In the genomic region with DNA sequence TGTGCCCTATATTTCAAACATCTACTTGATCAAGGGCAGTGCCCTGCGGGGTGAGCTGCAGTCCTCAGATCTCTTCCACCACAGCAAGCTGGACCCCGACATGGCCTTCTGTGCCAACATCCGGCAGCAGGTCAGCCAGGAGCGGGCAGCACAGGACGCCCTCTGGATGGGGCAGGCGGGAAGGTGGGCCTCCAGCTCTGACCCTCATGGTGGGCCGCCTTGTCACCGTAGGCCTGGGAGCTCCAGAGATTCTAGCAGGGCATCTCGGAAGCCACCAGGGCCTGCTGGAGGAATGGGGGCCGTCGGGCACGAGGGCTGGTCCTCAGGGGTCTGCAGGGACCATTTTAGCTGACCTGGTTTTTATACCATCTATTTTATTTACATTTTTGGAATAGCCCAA, we compare ENCODE assay signal across 1 cellular context.
TF ChIP-seq lines count a peak whose summit lies in the region.

No MANE protein-coding gene starts in this region.

TF ChIP-seq in IMR-90, 13 proteins besides CTCF, POLR2A, EP300 and RAD21:
- TF ChIP-seq, protein P1, sequence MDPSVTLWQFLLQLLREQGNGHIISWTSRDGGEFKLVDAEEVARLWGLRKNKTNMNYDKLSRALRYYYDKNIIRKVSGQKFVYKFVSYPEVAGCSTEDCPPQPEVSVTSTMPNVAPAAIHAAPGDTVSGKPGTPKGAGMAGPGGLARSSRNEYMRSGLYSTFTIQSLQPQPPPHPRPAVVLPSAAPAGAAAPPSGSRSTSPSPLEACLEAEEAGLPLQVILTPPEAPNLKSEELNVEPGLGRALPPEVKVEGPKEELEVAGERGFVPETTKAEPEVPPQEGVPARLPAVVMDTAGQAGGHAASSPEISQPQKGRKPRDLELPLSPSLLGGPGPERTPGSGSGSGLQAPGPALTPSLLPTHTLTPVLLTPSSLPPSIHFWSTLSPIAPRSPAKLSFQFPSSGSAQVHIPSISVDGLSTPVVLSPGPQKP (IDR thresholded peaks at IDR 0.05; ENCODE audit: borderline replicate concordance, low read depth, low read length) = no peak
- TF ChIP-seq MXI1 (IDR thresholded peaks at IDR 0.05; ENCODE audit: borderline replicate concordance, low read depth, low read length) (no peak), MAZ (IDR thresholded peaks at IDR 0.05; ENCODE audit: borderline replicate concordance, low read depth, low read length) (no peak), RCOR1 (IDR thresholded peaks at IDR 0.05; ENCODE audit: insufficient replicate concordance, low read length) (no peak), MAFK (IDR thresholded peaks at IDR 0.05; ENCODE audit: low read depth, low read length) (no peak), SMC3 (IDR thresholded peaks at IDR 0.05; ENCODE audit: low read depth, low read length) (no peak), RFX5 (IDR thresholded peaks at IDR 0.05; ENCODE audit: low read depth, low read length) (no peak)
